21 cellular contexts compared by ENCODE assay signal in the genomic region with DNA sequence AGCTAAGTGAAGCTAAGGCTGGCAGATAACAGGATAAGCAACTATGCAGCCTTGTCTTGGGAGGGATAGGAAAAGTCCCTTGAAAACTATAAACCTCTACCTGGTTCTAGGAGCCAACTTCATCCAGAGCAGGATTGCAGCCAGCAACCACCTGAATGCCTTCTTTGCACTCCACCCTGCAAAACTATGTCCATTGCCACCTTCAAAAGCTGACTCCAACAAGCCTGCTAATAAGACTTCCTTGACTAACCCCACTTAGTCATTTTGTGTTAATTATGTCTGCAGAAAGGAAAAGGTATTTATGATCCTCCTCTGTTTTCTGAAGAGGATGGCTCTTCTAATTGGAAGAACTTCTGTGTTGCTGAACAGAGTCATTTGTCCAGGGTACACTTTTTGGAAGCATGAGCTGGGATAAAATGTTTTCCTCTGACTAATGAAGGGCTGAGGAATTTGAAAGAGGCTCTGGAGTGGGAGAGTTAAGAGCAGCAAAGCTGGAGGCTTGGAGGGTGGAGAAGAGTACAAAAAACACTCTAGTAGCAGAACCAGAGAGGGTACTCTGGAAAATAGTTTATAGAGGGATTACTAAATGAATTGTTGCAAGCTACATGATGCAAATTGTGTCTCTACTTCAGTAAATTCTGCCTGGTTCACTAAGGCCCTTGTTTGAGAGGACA.
"Had no signal": no experiment of that assay in that cellular context is flagged by ENCODE, and none has a peak within 500 bp of the region (broad histone marks: within the 10 kb centered on the region; RNA-seq: fewer than 3 reads in every experiment).

No MANE protein-coding gene starts in this region.

- FAIRE-seq: colon, frontal cortex had no signal

- H3K36me3 ChIP-seq: sigmoid colon had no signal

- H3K4me3 ChIP-seq: sigmoid colon had no signal

- H3K27ac Mint-ChIP-seq: activated naive CD8-positive, alpha-beta T cell treated with anti-CD3 and anti-CD28 coated beads, Interleukin-2, amount 50 U/mL, for 24 hours; activated T-helper 1 cell treated with anti-CD3 and anti-CD28 coated beads, Interleukin-12 subunit alpha, Interleukin-12 subunit beta, Interleukin-2, Interleukin-4 antibody, amounts not matched to agents 30 ng/mL and 10 ng/mL and 1 ng/mL, durations not matched to agents 14 hours and 24 hours and 36 hours; brain; endodermal cell; nephron had no signal

- H3K4me1 ChIP-seq: sigmoid colon had no signal

- H3K36me3 Mint-ChIP-seq: brain had no signal

- ATAC-seq: activated naive CD8-positive, alpha-beta T cell treated with anti-CD3 and anti-CD28 coated beads, Interleukin-2, amount 50 U/mL, for 24 hours had no signal

- H3K4me1 Mint-ChIP-seq: activated naive CD8-positive, alpha-beta T cell treated with anti-CD3 and anti-CD28 coated beads, Interleukin-2, amount 50 U/mL, for 24 hours; brain; endodermal cell; nephron had no signal

- H3K9me3 ChIP-seq: sigmoid colon had no signal

- DNase-seq: activated CD4-positive, alpha-beta T cell treated with anti-CD3 and anti-CD28 coated beads, Interleukin-2, amount 50 U/mL, for 48 hours; activated naive CD4-positive, alpha-beta T cell; activated naive CD8-positive, alpha-beta T cell treated with anti-CD3 and anti-CD28 coated beads, Interleukin-2, amount 50 U/mL, for 24 hours; activated T-cell treated with anti-CD3 and anti-CD28 coated beads for 4 hours; anterior cingulate cortex; central memory CD4-positive, alpha-beta T cell; endodermal cell; head of caudate nucleus; kidney glomerular epithelial cell; midbrain; nucleus accumbens; sigmoid colon; stimulated activated CD8-positive, alpha-beta memory T cell treated with anti-CD3 and anti-CD28 coated beads, Interleukin-4, amount 100 ng/mL, for 48 hours; stimulated activated naive CD4-positive, alpha-beta T cell; SW 1271; T-helper 2 cell had no signal

- H3K4me3 Mint-ChIP-seq: activated naive CD8-positive, alpha-beta T cell treated with anti-CD3 and anti-CD28 coated beads, Interleukin-2, amount 50 U/mL, for 24 hours; activated T-helper 1 cell treated with anti-CD3 and anti-CD28 coated beads, Interleukin-12 subunit alpha, Interleukin-12 subunit beta, Interleukin-2, Interleukin-4 antibody, amounts not matched to agents 30 ng/mL and 10 ng/mL and 1 ng/mL, durations not matched to agents 14 hours and 24 hours and 36 hours; brain; endodermal cell; nephron had no signal

- H3K9me3 Mint-ChIP-seq: activated naive CD8-positive, alpha-beta T cell treated with anti-CD3 and anti-CD28 coated beads, Interleukin-2, amount 50 U/mL, for 24 hours; activated T-helper 1 cell treated with anti-CD3 and anti-CD28 coated beads, Interleukin-12 subunit alpha, Interleukin-12 subunit beta, Interleukin-2, Interleukin-4 antibody, amounts not matched to agents 30 ng/mL and 10 ng/mL and 1 ng/mL, durations not matched to agents 14 hours and 24 hours and 36 hours; brain; endodermal cell; nephron had no signal

- H3K27me3 ChIP-seq: sigmoid colon had no signal

- H3K27ac ChIP-seq: sigmoid colon had no signal
